ENCODE assay signal across 20 cellular contexts in genomic region chr21:26011292-26011940, GRCh38.
"Had no signal": no experiment of that assay in that cellular context is flagged by ENCODE, and none has a peak within 500 bp of the region (broad histone marks: within the 10 kb centered on the region; RNA-seq: fewer than 3 reads in every experiment).

No MANE protein-coding gene starts in this region.

- H3K36me3 ChIP-seq: adrenal gland, upper lobe of left lung had no signal

- H3K9me3 Mint-ChIP-seq: activated CD8-positive, alpha-beta T cell treated with anti-CD3 and anti-CD28 coated beads for 36 hours; activated naive CD4-positive, alpha-beta T cell treated with anti-CD3 and anti-CD28 coated beads, Interleukin-2, amount 50 U/mL, for 24 hours; activated T-cell treated with anti-CD3 and anti-CD28 coated beads, Interleukin-2, amount 50 U/mL, for 4 hours; dendritic cell treated with granulocyte-macrophage colony-stimulating factor and Interleukin-4, amounts not matched to agents 40 ng/mL and 50 ng/mL, for 4 days; naive B cell; stimulated activated naive CD8-positive, alpha-beta T cell treated with anti-CD3 and anti-CD28 coated beads, Interleukin-15, amount 100 ng/mL, for 72 hours had no signal

- H3K4me3 ChIP-seq: adrenal gland, lung, testis, upper lobe of left lung had no signal

- H3K9me3 ChIP-seq: adrenal gland, testis, upper lobe of left lung had no signal

- H3K9ac ChIP-seq: parathyroid adenoma had no signal

- H3K27ac ChIP-seq: adrenal gland, parathyroid adenoma, testis, upper lobe of left lung, VCaP had no signal

- H3K4me1 Mint-ChIP-seq: naive B cell had no signal

- H3K79me2 ChIP-seq: parathyroid adenoma had no signal

- H3K4me1 ChIP-seq: parathyroid adenoma had no signal

- H2AFZ ChIP-seq: parathyroid adenoma had no signal

- H3K27me3 ChIP-seq: adrenal gland, testis, upper lobe of left lung had no signal

- H3K27me3 Mint-ChIP-seq: activated CD8-positive, alpha-beta T cell treated with anti-CD3 and anti-CD28 coated beads for 36 hours; activated naive CD4-positive, alpha-beta T cell treated with anti-CD3 and anti-CD28 coated beads, Interleukin-2, amount 50 U/mL, for 24 hours; dendritic cell treated with granulocyte-macrophage colony-stimulating factor and Interleukin-4, amounts not matched to agents 40 ng/mL and 50 ng/mL, for 4 days; effector memory CD8-positive, alpha-beta T cell; naive B cell; stimulated activated naive CD8-positive, alpha-beta T cell treated with anti-CD3 and anti-CD28 coated beads, Interleukin-15, amount 100 ng/mL, for 72 hours had no signal

- H3K27ac Mint-ChIP-seq: activated CD8-positive, alpha-beta T cell treated with anti-CD3 and anti-CD28 coated beads for 36 hours; activated naive CD4-positive, alpha-beta T cell treated with anti-CD3 and anti-CD28 coated beads, Interleukin-2, amount 50 U/mL, for 24 hours; dendritic cell treated with granulocyte-macrophage colony-stimulating factor and Interleukin-4, amounts not matched to agents 40 ng/mL and 50 ng/mL, for 4 days; effector memory CD8-positive, alpha-beta T cell; naive B cell; stimulated activated naive CD8-positive, alpha-beta T cell treated with anti-CD3 and anti-CD28 coated beads, Interleukin-15, amount 100 ng/mL, for 72 hours had no signal

- DNase-seq: activated CD4-positive, alpha-beta T cell treated with anti-CD3 and anti-CD28 coated beads for 48 hours; activated CD8-positive, alpha-beta T cell treated with anti-CD3 and anti-CD28 coated beads for 36 hours; activated effector memory CD4-positive, alpha-beta T cell treated with Interleukin-2 at 50 U/mL for 16 hours; activated T-cell treated with anti-CD3 and anti-CD28 coated beads, Interleukin-2, amount 50 U/mL, for 4 hours; adrenal gland; cerebellar nuclear complex; effector memory CD8-positive, alpha-beta T cell; islet precursor cell; naive B cell; stimulated activated CD4-positive, alpha-beta T cell treated with anti-CD3 and anti-CD28 coated beads, Interleukin-1b, Interleukin-23, amount 100 ng/mL, for 48 hours; stimulated activated naive CD8-positive, alpha-beta T cell treated with anti-CD3 and anti-CD28 coated beads, Interleukin-15, amount 100 ng/mL, for 72 hours; T-helper 1 cell; T1000; testis; upper lobe of left lung had no signal

- H3K4me3 Mint-ChIP-seq: activated CD8-positive, alpha-beta T cell treated with anti-CD3 and anti-CD28 coated beads for 36 hours; activated naive CD4-positive, alpha-beta T cell treated with anti-CD3 and anti-CD28 coated beads, Interleukin-2, amount 50 U/mL, for 24 hours; activated T-cell treated with anti-CD3 and anti-CD28 coated beads, Interleukin-2, amount 50 U/mL, for 4 hours; dendritic cell treated with granulocyte-macrophage colony-stimulating factor and Interleukin-4, amounts not matched to agents 40 ng/mL and 50 ng/mL, for 4 days; effector memory CD8-positive, alpha-beta T cell; naive B cell; stimulated activated naive CD8-positive, alpha-beta T cell treated with anti-CD3 and anti-CD28 coated beads, Interleukin-15, amount 100 ng/mL, for 72 hours had no signal
